In genomic region chr13:80036845-80037504, GRCh38 we compare ENCODE assay signal across 12 cellular contexts.
DNase-seq lines count a peak whose midpoint lies in the region; ATAC-seq and TF ChIP-seq lines count a peak whose summit lies in the region.
"Had no signal": no experiment of that assay in that cellular context is flagged by ENCODE, and none has a peak within 500 bp of the region (broad histone marks: within the 10 kb centered on the region; RNA-seq: fewer than 3 reads in every experiment).

No MANE protein-coding gene starts in this region.

- H3K36me3 ChIP-seq in brain microvascular endothelial cell (replicated peaks) (no peaks in the 10 kb centered on the region), gastrocnemius medialis (no peaks in the 10 kb centered on the region)

- peak; percentile 16 for DNase-seq in AG10803 (ENCODE audit: low read depth)
- no peak for DNase-seq in brain microvascular endothelial cell
- no peak for DNase-seq in epidermal melanocyte (ENCODE audit: insufficient read length, low spot score)
- DNase-seq in T-helper 9 cell, result no peak
- no peak for DNase-seq in gastrocnemius medialis
- DNase-seq: activated effector memory CD4-positive, alpha-beta T cell treated with anti-CD3 and anti-CD28 coated beads, Interleukin-2, amount 50 U/mL, for 16 hours; SHP77; stimulated activated CD4-positive, alpha-beta T cell treated with anti-CD3 and anti-CD28 coated beads, Interleukin-4, amount 100 ng/mL, for 1 hour had no signal

- in situ Hi-C loops in brain microvascular endothelial cell (cut with HindIII; ENCODE audit: low pct_ligation_motif_present, low sequenced_read_pairs) (no loop called here), gastrocnemius medialis (cut with MboI; ENCODE audit: low sequenced_read_pairs in 4 of 4) (no loop called here)

- no peaks in the 10 kb centered on the region for H3K9me3 ChIP-seq in gastrocnemius medialis

- peak; percentile 48 for ATAC-seq in GM21381 (IDR thresholded peaks at IDR 0.05; ENCODE audit: unreplicated experiment)
- peak; percentile 54 for ATAC-seq in HG03521 (IDR thresholded peaks at IDR 0.05; ENCODE audit: unreplicated experiment)
- no peak for ATAC-seq in GM19455 (IDR thresholded peaks at IDR 0.05; ENCODE audit: unreplicated experiment)
- ATAC-seq in gastrocnemius medialis, result no peak

- no peaks in the 10 kb centered on the region for H3K4me1 ChIP-seq in gastrocnemius medialis

- intact Hi-C loops in gastrocnemius medialis (cut with DNase I; ENCODE audit: low total_unique reads), result no loop called here

- no peak for TF ChIP-seq POLR2A in gastrocnemius medialis (IDR thresholded peaks at IDR 0.05)

- no peak for TF ChIP-seq CTCF in AG10803 (conservative IDR thresholded peaks at IDR 0.05; ENCODE audit: low read length)
- no peak for TF ChIP-seq CTCF in brain microvascular endothelial cell (IDR thresholded peaks at IDR 0.05; ENCODE audit: low read depth, low read length, missing control alignments)
- TF ChIP-seq CTCF in gastrocnemius medialis (IDR thresholded peaks at IDR 0.05 in 4 of 5, conservative IDR thresholded peaks at IDR 0.05 in 1 of 5), result no peak

- H3K4me3 ChIP-seq in AG10803 (ENCODE audit: low read length) (no peak overlapping the region), brain microvascular endothelial cell (ENCODE audit: low read depth, low read length) (no peak overlapping the region), gastrocnemius medialis (no peak overlapping the region)

- peak overlapping the region; percentile 50 for H3K27ac ChIP-seq in brain microvascular endothelial cell
- no peak overlapping the region for H3K27ac ChIP-seq in gastrocnemius medialis
- H3K27ac ChIP-seq: KMS-11 had no signal

- H3K27me3 ChIP-seq in brain microvascular endothelial cell (replicated peaks), result no peaks in the 10 kb centered on the region
- H3K27me3 ChIP-seq in gastrocnemius medialis, result no peaks in the 10 kb centered on the region

Comparison
In these comparisons a context has a peak if more than half of its experiments do, and no peak if none do; other contexts are left out.
1. ATAC-seq: peak in GM21381 (single experiment) and HG03521 (single experiment); none in GM19455 (single experiment) and gastrocnemius medialis (0 of 2).